ENCODE assay signal across 10 cellular contexts in the genomic region with DNA sequence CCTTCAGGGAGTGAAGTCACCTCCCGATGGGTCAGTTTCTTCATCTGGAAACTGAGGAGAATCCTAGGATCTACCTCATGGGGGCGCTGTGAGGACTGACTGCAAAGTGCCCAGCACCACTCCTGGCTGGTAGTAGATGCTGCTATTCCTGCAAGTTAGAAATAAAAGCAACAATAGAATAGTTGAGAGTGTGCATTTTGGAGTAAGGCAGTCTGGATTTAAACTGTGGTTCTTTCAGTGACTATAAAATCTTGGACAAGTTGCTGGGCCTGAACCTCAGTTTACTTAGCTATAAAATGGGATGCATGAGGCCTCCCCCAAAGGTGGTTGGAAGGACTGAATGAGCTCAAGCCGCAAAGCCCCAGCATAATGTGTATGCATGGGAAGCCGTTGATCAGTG.
DNase-seq lines count a peak whose midpoint lies in the region; ATAC-seq and TF ChIP-seq lines count a peak whose summit lies in the region.
"Had no signal": no experiment of that assay in that cellular context is flagged by ENCODE, and none has a peak within 500 bp of the region (broad histone marks: within the 10 kb centered on the region; RNA-seq: fewer than 3 reads in every experiment).

No MANE protein-coding gene starts in this region.

- H3K27ac Mint-ChIP-seq in endothelial cell (ENCODE audit: unreplicated experiment) = no peak overlapping the region

- H3K36me3 Mint-ChIP-seq in endothelial cell (ENCODE audit: low read depth, unreplicated experiment) = no peaks in the 10 kb centered on the region

- H3K27me3 Mint-ChIP-seq in endothelial cell (ENCODE audit: unreplicated experiment) = no peaks in the 10 kb centered on the region

- TF ChIP-seq CTCF in endothelial cell (IDR thresholded peaks at IDR 0.05; ENCODE audit: unreplicated experiment) = peak; percentile 27

- H3K4me3 Mint-ChIP-seq in endothelial cell (ENCODE audit: unreplicated experiment) = no peak overlapping the region

- H3K4me1 Mint-ChIP-seq in endothelial cell (ENCODE audit: unreplicated experiment) = no peaks in the 10 kb centered on the region

- DNase-seq in NCI-H748 (lab: John Stamatoyannopoulos, UW; ENCODE audit: unreplicated experiment) = peak; percentile 1
- DNase-seq in NCI-H748 treated with DMSO at 0.1 percent for 48 hours (lab: John Stamatoyannopoulos, UW) = no peak
- DNase-seq in T-helper 2 cell = peak in 3 of 5 experiments; percentile 8 to 39 (median 12)
- peak; percentile 43 for DNase-seq in endothelial cell (ENCODE audit: low spot score)
- DNase-seq in stimulated activated CD8-positive, alpha-beta memory T cell treated with anti-CD3 and anti-CD28 coated beads, Interleukin-4, amount 100 ng/mL, for 48 hours = peak; percentile 75
- DNase-seq in SHP77 (lab: John Stamatoyannopoulos, UW) = no peak
- DNase-seq in GM19240 (ENCODE audit: insufficient read length, low spot score) = no peak
- DNase-seq: amygdala, retina had no signal

- ATAC-seq in HG02981 (IDR thresholded peaks at IDR 0.05; ENCODE audit: unreplicated experiment) = no peak

- H3K9me3 Mint-ChIP-seq in endothelial cell (ENCODE audit: unreplicated experiment) = no peaks in the 10 kb centered on the region

Comparison
In these comparisons a context has a peak if more than half of its experiments do, and no peak if none do; other contexts are left out.
1. DNase-seq: peak in NCI-H748 (single experiment), T-helper 2 cell (3 of 5), endothelial cell (single experiment) and stimulated activated CD8-positive, alpha-beta memory T cell treated with anti-CD3 and anti-CD28 coated beads, Interleukin-4, amount 100 ng/mL, for 48 hours (single experiment); none in NCI-H748 treated with DMSO at 0.1 percent for 48 hours (single experiment), SHP77 (0 of 2) and GM19240 (single experiment).